20 cellular contexts compared by ENCODE assay signal in genomic region chr19:5193192-5193591, GRCh38.
DNase-seq lines count a peak whose midpoint lies in the region; ATAC-seq and TF ChIP-seq lines count a peak whose summit lies in the region.
"Had no signal": no experiment of that assay in that cellular context is flagged by ENCODE, and none has a peak within 500 bp of the region (broad histone marks: within the 10 kb centered on the region; RNA-seq: fewer than 3 reads in every experiment).

No MANE protein-coding gene starts in this region.

- DNase-seq in ELF-1 (ENCODE audit: low read depth, low spot score) (peak; percentile 89), NCI-H1092 (lab: John Stamatoyannopoulos, UW) (peak; percentile 62), left kidney (ENCODE audit: low read depth, low spot score) (peak; percentile 51), occipital lobe (lab: John Stamatoyannopoulos, UW) (no peak)
- DNase-seq in stimulated activated CD4-positive, alpha-beta T cell treated with anti-CD3 and anti-CD28 coated beads, Interleukin-4, amount 100 ng/mL, for 1 hour: no peak
- DNase-seq: activated CD8-positive, alpha-beta T cell treated with anti-CD3 and anti-CD28 coated beads, Interleukin-2, amount 10 ng/mL, durations not matched to agents 7 days and 5 days; activated naive CD4-positive, alpha-beta T cell treated with anti-CD3 and anti-CD28 coated beads, Interleukin-2, amount 10 ng/mL, durations not matched to agents 7 days and 5 days; activated T-cell treated with anti-CD3 and anti-CD28 coated beads, Interleukin-2, amount 50 U/mL, for 4 hours; effector memory CD8-positive, alpha-beta T cell; HCEC 1CT; MM.1S; NCI-H82; nephron progenitor cell; stimulated activated CD4-positive, alpha-beta T cell treated with anti-CD3 and anti-CD28 coated beads, Interleukin-12 subunit alpha, Interleukin-12 subunit beta, amount 100 ng/mL, for 4 hours; T-helper 9 cell had no signal

- H3K9me3 Mint-ChIP-seq in brain: peaks cover 0 to 17% (median 4%) of the 10 kb centered on the region in 5 experiments
- H3K9me3 Mint-ChIP-seq: activated naive CD4-positive, alpha-beta T cell treated with anti-CD3 and anti-CD28 coated beads, Interleukin-2, amount 10 ng/mL, durations not matched to agents 7 days and 5 days; activated T-cell treated with anti-CD3 and anti-CD28 coated beads, Interleukin-2, amount 50 U/mL, for 4 hours; effector memory CD8-positive, alpha-beta T cell; nephron progenitor cell had no signal

- no peaks in the 10 kb centered on the region for H3K27me3 Mint-ChIP-seq in brain

- no peak for TF ChIP-seq CTCF in brain (conservative IDR thresholded peaks at IDR 0.05)

- peak overlapping the region in 3 of 5 experiments; percentile 38 to 66 (median 52) for H3K4me3 Mint-ChIP-seq in brain
- H3K4me3 Mint-ChIP-seq: activated CD8-positive, alpha-beta T cell treated with anti-CD3 and anti-CD28 coated beads, Interleukin-2, amount 10 ng/mL, durations not matched to agents 7 days and 5 days; activated naive CD4-positive, alpha-beta T cell treated with anti-CD3 and anti-CD28 coated beads, Interleukin-2, amount 10 ng/mL, durations not matched to agents 7 days and 5 days; activated T-cell treated with anti-CD3 and anti-CD28 coated beads, Interleukin-2, amount 50 U/mL, for 4 hours; effector memory CD8-positive, alpha-beta T cell; nephron progenitor cell had no signal

- no peak for ATAC-seq in GM21360 (IDR thresholded peaks at IDR 0.05; ENCODE audit: unreplicated experiment)
- no peak for ATAC-seq in HG03442 (IDR thresholded peaks at IDR 0.05; ENCODE audit: unreplicated experiment)
- ATAC-seq: activated CD8-positive, alpha-beta T cell treated with anti-CD3 and anti-CD28 coated beads, Interleukin-2, amount 10 ng/mL, durations not matched to agents 7 days and 5 days; activated T-cell treated with anti-CD3 and anti-CD28 coated beads, Interleukin-2, amount 50 U/mL, for 4 hours; effector memory CD8-positive, alpha-beta T cell; GM12878; Panc1 had no signal

- peaks cover 29% of the 10 kb centered on the region for H3K4me1 Mint-ChIP-seq in brain
- H3K4me1 Mint-ChIP-seq: activated naive CD4-positive, alpha-beta T cell treated with anti-CD3 and anti-CD28 coated beads, Interleukin-2, amount 10 ng/mL, durations not matched to agents 7 days and 5 days had no signal

- H3K36me3 Mint-ChIP-seq in brain: peaks cover 41% of the 10 kb centered on the region
- H3K36me3 Mint-ChIP-seq: activated naive CD4-positive, alpha-beta T cell treated with anti-CD3 and anti-CD28 coated beads, Interleukin-2, amount 10 ng/mL, durations not matched to agents 7 days and 5 days had no signal

- H3K27ac Mint-ChIP-seq in brain: peak overlapping the region; percentile 86 to 99 (median 94)
- H3K27ac Mint-ChIP-seq: activated CD8-positive, alpha-beta T cell treated with anti-CD3 and anti-CD28 coated beads, Interleukin-2, amount 10 ng/mL, durations not matched to agents 7 days and 5 days; activated naive CD4-positive, alpha-beta T cell treated with anti-CD3 and anti-CD28 coated beads, Interleukin-2, amount 10 ng/mL, durations not matched to agents 7 days and 5 days; effector memory CD8-positive, alpha-beta T cell had no signal

Comparison
In these comparisons a context has a peak if more than half of its experiments do, and no peak if none do; other contexts are left out.
1. DNase-seq: peak in ELF-1 (single experiment), NCI-H1092 (single experiment) and left kidney (single experiment); none in stimulated activated CD4-positive, alpha-beta T cell treated with anti-CD3 and anti-CD28 coated beads, Interleukin-4, amount 100 ng/mL, for 1 hour (single experiment) and occipital lobe (single experiment).